In the genomic region with DNA sequence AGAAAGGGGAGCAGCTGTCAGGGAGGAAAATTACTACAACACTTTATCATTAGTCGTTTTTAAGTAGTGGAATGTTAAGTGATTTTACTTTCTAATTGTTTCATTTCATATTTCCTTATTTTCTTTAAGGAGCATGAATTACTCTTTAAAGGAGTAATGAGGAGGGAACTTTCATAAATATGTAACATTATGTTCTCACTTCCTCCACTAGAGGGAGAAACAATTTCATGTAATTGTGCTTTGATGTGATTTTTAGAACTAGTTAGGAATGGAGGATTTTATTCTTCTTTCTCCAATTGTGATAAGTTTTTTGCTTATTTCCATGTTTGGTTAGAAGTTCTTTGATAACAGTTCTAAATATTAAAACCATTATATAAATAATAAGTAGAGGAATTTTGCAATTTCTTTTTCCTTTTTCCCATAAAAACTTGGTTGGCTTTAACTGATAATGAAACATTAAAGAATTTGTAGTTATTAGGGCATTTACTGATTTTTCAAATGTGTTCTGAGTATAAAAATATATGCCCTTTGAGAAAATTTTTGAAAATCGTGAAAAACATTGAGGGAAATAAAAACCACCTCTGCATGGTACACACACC, we compare ENCODE assay signal across 1 cellular context.
TF ChIP-seq lines count a peak whose summit lies in the region.

No MANE protein-coding gene starts in this region.

TF ChIP-seq in HCT116, 20 proteins besides CTCF, POLR2A, EP300 and RAD21 (continued from another document):
- TF ChIP-seq, protein P1, sequence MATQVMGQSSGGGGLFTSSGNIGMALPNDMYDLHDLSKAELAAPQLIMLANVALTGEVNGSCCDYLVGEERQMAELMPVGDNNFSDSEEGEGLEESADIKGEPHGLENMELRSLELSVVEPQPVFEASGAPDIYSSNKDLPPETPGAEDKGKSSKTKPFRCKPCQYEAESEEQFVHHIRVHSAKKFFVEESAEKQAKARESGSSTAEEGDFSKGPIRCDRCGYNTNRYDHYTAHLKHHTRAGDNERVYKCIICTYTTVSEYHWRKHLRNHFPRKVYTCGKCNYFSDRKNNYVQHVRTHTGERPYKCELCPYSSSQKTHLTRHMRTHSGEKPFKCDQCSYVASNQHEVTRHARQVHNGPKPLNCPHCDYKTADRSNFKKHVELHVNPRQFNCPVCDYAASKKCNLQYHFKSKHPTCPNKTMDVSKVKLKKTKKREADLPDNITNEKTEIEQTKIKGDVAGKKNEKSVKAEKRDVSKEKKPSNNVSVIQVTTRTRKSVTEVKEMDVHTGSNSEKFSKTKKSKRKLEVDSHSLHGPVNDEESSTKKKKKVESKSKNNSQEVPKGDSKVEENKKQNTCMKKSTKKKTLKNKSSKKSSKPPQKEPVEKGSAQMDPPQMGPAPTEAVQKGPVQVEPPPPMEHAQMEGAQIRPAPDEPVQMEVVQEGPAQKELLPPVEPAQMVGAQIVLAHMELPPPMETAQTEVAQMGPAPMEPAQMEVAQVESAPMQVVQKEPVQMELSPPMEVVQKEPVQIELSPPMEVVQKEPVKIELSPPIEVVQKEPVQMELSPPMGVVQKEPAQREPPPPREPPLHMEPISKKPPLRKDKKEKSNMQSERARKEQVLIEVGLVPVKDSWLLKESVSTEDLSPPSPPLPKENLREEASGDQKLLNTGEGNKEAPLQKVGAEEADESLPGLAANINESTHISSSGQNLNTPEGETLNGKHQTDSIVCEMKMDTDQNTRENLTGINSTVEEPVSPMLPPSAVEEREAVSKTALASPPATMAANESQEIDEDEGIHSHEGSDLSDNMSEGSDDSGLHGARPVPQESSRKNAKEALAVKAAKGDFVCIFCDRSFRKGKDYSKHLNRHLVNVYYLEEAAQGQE (IDR thresholded peaks at IDR 0.05; ENCODE audit: low read depth), result no peak
- TF ChIP-seq EZH2phosphoT487 (IDR thresholded peaks at IDR 0.05; ENCODE audit: borderline replicate concordance) (no peak), ZFX (IDR thresholded peaks at IDR 0.05) (no peak), JUND (IDR thresholded peaks at IDR 0.05) (no peak)
